ENCODE assay signal across 35 cellular contexts in genomic region chr6:10156875-10157274, GRCh38.
DNase-seq lines count a peak whose midpoint lies in the region; ATAC-seq, FAIRE-seq and TF ChIP-seq lines count a peak whose summit lies in the region.
"Had no signal": no experiment of that assay in that cellular context is flagged by ENCODE, and none has a peak within 500 bp of the region (broad histone marks: within the 10 kb centered on the region; RNA-seq: fewer than 3 reads in every experiment).

No MANE protein-coding gene starts in this region.

- no peaks in the 10 kb centered on the region for H3K36me3 ChIP-seq in HEK293 (ENCODE audit: control insufficient read depth in 2 of 2, insufficient read depth in 1 of 2, low read length in 2 of 2)
- H3K36me3 ChIP-seq in K562 (ENCODE audit: control insufficient read depth, insufficient read depth, low read length) = no peaks in the 10 kb centered on the region
- H3K36me3 ChIP-seq in H1 (ENCODE audit: control insufficient read depth in 2 of 4, insufficient read depth in 4 of 4, low read length in 3 of 4) = no peaks in the 10 kb centered on the region
- H3K36me3 ChIP-seq: BE2C; BLaER1; BLaER1 treated with 17β-estradiol and CSF1 and Interleukin-3, amounts not matched to agents 10 nM and 100 nM had no signal

- POLR2A ChIA-PET in HEK293 (lab: Yijun Ruan, JAX) (interaction anchor here (0.5 kb wide), 1 partner anchor 188 kb away, joined by 3 read pairs; no protein-coding TSS in a partner anchor), K562 (lab: Yijun Ruan, JAX) (no interaction called here), H1 (lab: Charles Lee; ENCODE audit: partially characterized antibody) (no interaction called here)
- POLR2A ChIA-PET in activated CD4-positive, alpha-beta T cell treated with anti-CD3 and anti-CD28 coated beads for 36 hours (lab: Charles Lee) = no interaction called here

- H3K9me1 ChIP-seq in K562 (ENCODE audit: control insufficient read depth, insufficient read depth, low read length) = no peaks in the 10 kb centered on the region

- H3K56ac ChIP-seq in H1 (replicated peaks; ENCODE audit: insufficient read length, low read depth, low read length) = no peak overlapping the region

- H3K4me2 ChIP-seq in K562 (ENCODE audit: insufficient read depth, low read length) (no peak overlapping the region), H1 (ENCODE audit: insufficient read depth in 1 of 2, low read depth in 2 of 2, low read length in 2 of 2) (no peak overlapping the region)
- H3K4me2 ChIP-seq: A549; BLaER1; BLaER1 treated with 17β-estradiol and CSF1 and Interleukin-3, amounts not matched to agents 10 nM and 100 nM had no signal

- TF ChIP-seq RAD21 in K562 (CRISPR knock-in tag; conservative IDR thresholded peaks at IDR 0.05 in 1 of 2, IDR thresholded peaks at IDR 0.05 in 1 of 2) (no peak), H1 (IDR thresholded peaks at IDR 0.05 in 1 of 2, conservative IDR thresholded peaks at IDR 0.05 in 1 of 2; ENCODE audit: low read depth in 2 of 2, low read length in 2 of 2) (no peak)

- H2AK5ac ChIP-seq in H1 (ENCODE audit: low read depth, low read length) = no peak overlapping the region

- peaks cover 1% of the 10 kb centered on the region for H3K27me3 Mint-ChIP-seq in activated CD4-positive, alpha-beta T cell treated with anti-CD3 and anti-CD28 coated beads for 36 hours
- H3K27me3 Mint-ChIP-seq: CD4-positive, alpha-beta memory T cell; CD4-positive, alpha-beta T cell had no signal

- TF ChIP-seq EP300 in K562 (IDR thresholded peaks at IDR 0.05; ENCODE audit: low read length) (no peak), H1 (IDR thresholded peaks at IDR 0.05; ENCODE audit: borderline replicate concordance in 1 of 2, low read depth in 2 of 2, low read length in 2 of 2) (no peak)

- no peaks in the 10 kb centered on the region for H3K4me1 Mint-ChIP-seq in activated CD4-positive, alpha-beta T cell treated with anti-CD3 and anti-CD28 coated beads for 36 hours
- H3K4me1 Mint-ChIP-seq: B cell; CD14-positive monocyte; CD4-positive, alpha-beta memory T cell; CD4-positive, CD25-positive, alpha-beta regulatory T cell; CD8-positive, alpha-beta memory T cell had no signal

- no peaks in the 10 kb centered on the region for H3K23me2 ChIP-seq in H1 (ENCODE audit: low read depth, low read length)

- H3K14ac ChIP-seq in H1 (ENCODE audit: insufficient read length) = no peak overlapping the region

- H3K4me3 ChIP-seq in HEK293 (ENCODE audit: low read depth, low read length) = no peak overlapping the region
- H3K4me3 ChIP-seq in K562 = no peak overlapping the region
- no peak overlapping the region for H3K4me3 ChIP-seq in H1 (ENCODE audit: extremely low read depth in 1 of 4, insufficient read depth in 2 of 4, low read depth in 3 of 4, low read length in 4 of 4)
- H3K4me3 ChIP-seq: A549; BLaER1; BLaER1 treated with 17β-estradiol and CSF1 and Interleukin-3, amounts not matched to agents 10 nM and 100 nM had no signal

- H2BK12ac ChIP-seq in H1 (ENCODE audit: low read depth, low read length) = no peak overlapping the region

- peaks cover 8% of the 10 kb centered on the region for H3K9me3 Mint-ChIP-seq in activated CD4-positive, alpha-beta T cell treated with anti-CD3 and anti-CD28 coated beads for 36 hours (ENCODE audit: low read depth)

- CTCF ChIA-PET in HEK293 (lab: Yijun Ruan, JAX) (interaction anchor here (0.6 kb wide), 1 partner anchor 74 kb away, joined by 3 read pairs; no protein-coding TSS in a partner anchor), K562 (lab: Yijun Ruan, JAX; ENCODE audit: low intra/inter-chr PET ratio) (no interaction called here), H1 (lab: Charles Lee; ENCODE audit: partially characterized antibody) (no interaction called here)
- CTCF ChIA-PET in activated CD4-positive, alpha-beta T cell treated with anti-CD3 and anti-CD28 coated beads for 36 hours (lab: Charles Lee) = no interaction called here

- H3K23ac ChIP-seq in H1 (ENCODE audit: insufficient read length) = no peak overlapping the region

- no peak overlapping the region for H3K9ac ChIP-seq in K562 (ENCODE audit: insufficient read depth in 1 of 2, low read depth in 2 of 2, low read length in 2 of 2)
- no peak overlapping the region for H3K9ac ChIP-seq in H1 (replicated peaks in 1 of 4; ENCODE audit: extremely low read depth in 1 of 4, low read depth in 3 of 4, low read length in 3 of 4)
- H3K9ac ChIP-seq: BLaER1; BLaER1 treated with 17β-estradiol and CSF1 and Interleukin-3, amounts not matched to agents 10 nM and 100 nM had no signal

- H4K5ac ChIP-seq in H1 (ENCODE audit: insufficient read length, low read depth, low read length) = no peak overlapping the region

- H3K9me3 ChIP-seq in HEK293 (ENCODE audit: control insufficient read depth, insufficient read depth, low read depth, low read length) (no peaks in the 10 kb centered on the region), K562 (replicated peaks; ENCODE audit: control insufficient read depth, insufficient read depth, low read depth, low read length) (no peaks in the 10 kb centered on the region), H1 (ENCODE audit: insufficient read depth in 2 of 2, low read depth in 1 of 2, low read length in 1 of 2) (no peaks in the 10 kb centered on the region)
- H3K9me3 ChIP-seq: A549, BE2C, BLaER1, Caco-2 had no signal

- H2BK20ac ChIP-seq in H1 (ENCODE audit: low read length) = no peak overlapping the region

- no peak overlapping the region for H3K4ac ChIP-seq in H1 (replicated peaks; ENCODE audit: insufficient read length, low read depth, low read length)

- H3K27me3 ChIP-seq in K562 (ENCODE audit: control insufficient read depth in 2 of 2, insufficient read depth in 2 of 2, low read length in 2 of 2) (peaks cover 0 to 2% of the 10 kb centered on the region in 2 experiments; a peak in 1 of 5 replicates), H1 (replicated peaks in 1 of 4; ENCODE audit: control insufficient read depth in 3 of 4, extremely low read depth in 1 of 4, insufficient read depth in 3 of 4, low read length in 3 of 4) (peaks cover 0 to 3% (median 0%) of the 10 kb centered on the region in 4 experiments; a peak in 1 of 7 replicates)
- H3K27me3 ChIP-seq: BE2C; BLaER1; BLaER1 treated with 17β-estradiol and CSF1 and Interleukin-3, amounts not matched to agents 10 nM and 100 nM had no signal

- H3K79me1 ChIP-seq in H1 (ENCODE audit: low read depth, low read length) = no peaks in the 10 kb centered on the region

- TF ChIP-seq POLR2A in K562 (conservative IDR thresholded peaks at IDR 0.05) = no peak
- TF ChIP-seq POLR2A in H1 (IDR thresholded peaks at IDR 0.05; ENCODE audit: control extremely low read depth in 1 of 2, low read depth in 2 of 2, low read length in 2 of 2) = no peak

- H2AFZ ChIP-seq in K562 (ENCODE audit: low read depth, low read length) (no peak overlapping the region), H1 (ENCODE audit: low read length) (no peak overlapping the region)

- no peaks in the 10 kb centered on the region for H3K79me2 ChIP-seq in K562 (ENCODE audit: control insufficient read depth, insufficient read depth, low read length)
- no peaks in the 10 kb centered on the region for H3K79me2 ChIP-seq in H1 (ENCODE audit: control insufficient read depth in 1 of 2, insufficient read depth in 2 of 2, low read length in 2 of 2)

- H3K27ac Mint-ChIP-seq in activated CD4-positive, alpha-beta T cell treated with anti-CD3 and anti-CD28 coated beads for 36 hours = no peak overlapping the region
- H3K27ac Mint-ChIP-seq: B cell; CD4-positive, alpha-beta memory T cell; CD4-positive, alpha-beta T cell; CD4-positive, CD25-positive, alpha-beta regulatory T cell; CD8-positive, alpha-beta memory T cell; CD8-positive, alpha-beta T cell had no signal

- intact Hi-C loops in K562 (cut with micrococcal nuclease) = no loop called here
- intact Hi-C loops in activated CD4-positive, alpha-beta T cell treated with anti-CD3 and anti-CD28 coated beads for 36 hours (cut with DNase I, micrococcal nuclease) = no loop called here

- BruUV-seq in K562 (replicated peaks; lab: Mats Ljungman, UMichigan) = no TSS peak

- DNase-seq in K562 (ENCODE audit: extremely low read depth in 1 of 4, low spot score in 3 of 4) = no peak
- no peak for DNase-seq in H1 (ENCODE audit: low read depth in 1 of 2, low spot score in 2 of 2)
- no peak for DNase-seq in RKO (ENCODE audit: low spot score)
- no peak for DNase-seq in activated CD4-positive, alpha-beta T cell treated with anti-CD3 and anti-CD28 coated beads for 36 hours
- DNase-seq: 8988T; ACHN; AML-193; BE2C; C1 segment of cervical spinal cord; Caco-2; Calu3; CD4-positive, alpha-beta memory T cell; CD4-positive, alpha-beta T cell; CD4-positive, CD25-positive, alpha-beta regulatory T cell; CD8-positive, alpha-beta memory T cell; CD8-positive, alpha-beta T cell; COR-L47; DMS 273 treated with DMSO at 0.1 percent for 48 hours; DMS153; DMS53; DMS79; DMS79 treated with DMSO at 0.1 percent for 48 hours; DND-41; EL had no signal

- in situ Hi-C loops in K562 (cut with MboI) = no loop called here

- H3K4me1 ChIP-seq in HEK293 (ENCODE audit: control insufficient read depth, insufficient read depth, low read length) (no peaks in the 10 kb centered on the region), K562 (replicated peaks in 1 of 2; ENCODE audit: control insufficient read depth in 2 of 2, insufficient read depth in 2 of 2, low read length in 2 of 2) (no peaks in the 10 kb centered on the region), H1 (replicated peaks in 1 of 4; ENCODE audit: control insufficient read depth in 3 of 4, insufficient read depth in 4 of 4, low read length in 3 of 4) (no peaks in the 10 kb centered on the region)
- H3K4me1 ChIP-seq: A549; BE2C; BLaER1; BLaER1 treated with 17β-estradiol and CSF1 and Interleukin-3, amounts not matched to agents 10 nM and 100 nM; Caco-2 had no signal

- no peak overlapping the region for H4K8ac ChIP-seq in H1 (ENCODE audit: extremely low read depth, insufficient read depth, low read length)

- ATAC-seq in K562 = no peak
- ATAC-seq in HG03025 (IDR thresholded peaks at IDR 0.05; ENCODE audit: low FRiP score, unreplicated experiment) = no peak
- no peak for ATAC-seq in activated CD4-positive, alpha-beta T cell treated with anti-CD3 and anti-CD28 coated beads for 36 hours
- ATAC-seq: A549; CD8-positive, alpha-beta T cell had no signal

- no peak overlapping the region for H2BK120ac ChIP-seq in H1 (replicated peaks; ENCODE audit: low read depth, low read length)

- TF ChIP-seq CTCF in HEK293 (tag by site-specific recombination; IDR thresholded peaks at IDR 0.05) (no peak), K562 (IDR thresholded peaks at IDR 0.05 in 2 of 3, conservative IDR thresholded peaks at IDR 0.05 in 1 of 3; ENCODE audit: insufficient read depth in 2 of 3, low read depth in 1 of 3, low read length in 3 of 3) (no peak), H1 (IDR thresholded peaks at IDR 0.05; ENCODE audit: control extremely low read depth in 1 of 3, insufficient read depth in 1 of 3, low read depth in 1 of 3, low read length in 3 of 3) (no peak)

- H2BK5ac ChIP-seq in H1 (ENCODE audit: low read depth, low read length) = no peak overlapping the region

- H3K18ac ChIP-seq in H1 (ENCODE audit: extremely low read depth, low read length) = no peak overlapping the region

- WGBS in K562 (ENCODE audit: insufficient coverage, low coverage, missing lambda C conversion rate) = 9% methylated on average over 4 of the region's 4 CpGs
- 89% methylated on average over 4 of the region's 4 CpGs; no CpG with 5 or more reads in 1 of the 2 experiments for WGBS in H1 (ENCODE audit: extremely low coverage in 1 of 2, insufficient coverage in 1 of 2, insufficient read length in 1 of 2, insufficient replicate concordance in 2 of 2, low coverage in 1 of 2, low lambda C conversion rate in 2 of 2, missing lambda C conversion rate in 1 of 2), 2 experiments

- H3K36me3 Mint-ChIP-seq in activated CD4-positive, alpha-beta T cell treated with anti-CD3 and anti-CD28 coated beads for 36 hours (ENCODE audit: low read depth) = no peaks in the 10 kb centered on the region
- H3K36me3 Mint-ChIP-seq: CD14-positive monocyte; CD4-positive, alpha-beta memory T cell; CD4-positive, CD25-positive, alpha-beta regulatory T cell; CD8-positive, alpha-beta memory T cell; CD8-positive, alpha-beta T cell had no signal

- H4K91ac ChIP-seq in H1 (replicated peaks; ENCODE audit: insufficient read length, low read length) = no peak overlapping the region

- H3K27ac ChIP-seq in HEK293 (ENCODE audit: extremely low read depth, low read depth, low read length) (no peak overlapping the region), K562 (ENCODE audit: extremely low read depth, low read depth, low read length) (no peak overlapping the region), H1 (ENCODE audit: low read depth, low read length) (no peak overlapping the region)
- H3K27ac ChIP-seq: 22Rv1; A549; BLaER1; BLaER1 treated with 17β-estradiol and CSF1 and Interleukin-3, amounts not matched to agents 10 nM and 100 nM; C4-2B had no signal

- FAIRE-seq in K562 (lab: Jason Lieb, UNC) (no peak), H1 (lab: Jason Lieb, UNC) (no peak)
- FAIRE-seq: A204.1, A549, D721Med had no signal

- no peak overlapping the region for H2BK15ac ChIP-seq in H1 (ENCODE audit: low read length)

- H4K20me1 ChIP-seq in K562 (replicated peaks; ENCODE audit: control insufficient read depth, insufficient read depth, low read length) = no peaks in the 10 kb centered on the region
- no peaks in the 10 kb centered on the region for H4K20me1 ChIP-seq in H1 (replicated peaks in 1 of 2; ENCODE audit: control insufficient read depth in 1 of 2, insufficient read depth in 2 of 2, low read length in 2 of 2)
- H4K20me1 ChIP-seq: BLaER1; BLaER1 treated with 17β-estradiol and CSF1 and Interleukin-3, amounts not matched to agents 10 nM and 100 nM had no signal

- no peak overlapping the region for H3K4me3 Mint-ChIP-seq in activated CD4-positive, alpha-beta T cell treated with anti-CD3 and anti-CD28 coated beads for 36 hours
- H3K4me3 Mint-ChIP-seq: B cell; CD14-positive monocyte; CD4-positive, alpha-beta memory T cell; CD4-positive, alpha-beta T cell; CD4-positive, CD25-positive, alpha-beta regulatory T cell; CD8-positive, alpha-beta memory T cell; CD8-positive, alpha-beta T cell had no signal

Comparison
In these comparisons a context has a peak if more than half of its experiments do, and no peak if none do; other contexts are left out.
1. Of the 44 proteins assayed by ChIP-seq in both K562 and HEK293: peak only in K562: none; only in HEK293: none; in both: ZNF146; in neither: 43.